In genomic region chr22:39130152-39130704, GRCh38 we compare ENCODE assay signal across 17 cellular contexts. TPM values are rescaled to one million over a fixed set of nuclear protein-coding genes. Genes with fewer than 3 reads are reported as not detected.
DNase-seq lines count a peak whose midpoint lies in the region; FAIRE-seq and TF ChIP-seq lines count a peak whose summit lies in the region.
"Had no signal": no experiment of that assay in that cellular context is flagged by ENCODE, and none has a peak within 500 bp of the region (broad histone marks: within the 10 kb centered on the region; RNA-seq: fewer than 3 reads in every experiment).

No MANE protein-coding gene starts in this region.

- no peaks in the 10 kb centered on the region for H3K9me2 ChIP-seq in SK-N-SH

- no peaks in the 10 kb centered on the region for H3K23me2 ChIP-seq in H1 (ENCODE audit: low read depth, low read length)

- 0 out of 4 replicates have a peak, but pooled peaks cover 0 to 3% of the 10 kb centered on the region in 2 experiments for H3K9me3 ChIP-seq in H1 (ENCODE audit: insufficient read depth in 2 of 2, low read depth in 1 of 2, low read length in 1 of 2)
- no peaks in the 10 kb centered on the region for H3K9me3 ChIP-seq in SK-N-SH
- no peaks in the 10 kb centered on the region for H3K9me3 ChIP-seq in transverse colon
- H3K9me3 ChIP-seq: Caco-2 had no signal

- peak overlapping the region; percentile 40; the same call in 1 of the 2 replicates for H2AK5ac ChIP-seq in H1 (ENCODE audit: low read depth, low read length)

- H2BK120ac ChIP-seq in H1 (replicated peaks; ENCODE audit: low read depth, low read length): no peak overlapping the region

- H3K79me2 ChIP-seq in H1 (ENCODE audit: control insufficient read depth in 1 of 2, insufficient read depth in 2 of 2, low read length in 2 of 2) (no peaks in the 10 kb centered on the region), SK-N-SH (ENCODE audit: insufficient read depth) (no peaks in the 10 kb centered on the region)

- DNase-seq in D341Med (ENCODE audit: low spot score) (peak; percentile 8), H7 (peak; percentile 25), H1 (ENCODE audit: low read depth in 1 of 2, low spot score in 2 of 2) (no peak), posterior vena cava (ENCODE audit: low spot score) (peak; percentile 41), SK-N-SH (no peak), transverse colon (no peak)
- no peak for DNase-seq in activated CD8-positive, alpha-beta memory T cell treated with anti-CD3 and anti-CD28 coated beads, Interleukin-2, amount 50 U/mL, for 4 hours
- DNase-seq: Caco-2, DMS53, NCI-H1048, NCI-H1436 treated with DMSO at 0.1 percent for 48 hours, NCI-H2029 treated with DMSO at 0.1 percent for 48 hours, NCI-H510A treated with DMSO at 0.1 percent for 48 hours, NCI-H82, PC-3 had no signal

- H3K27me3 ChIP-seq in H7 (ENCODE audit: control insufficient read depth, insufficient read depth, low read length): no peaks in the 10 kb centered on the region
- no peaks in the 10 kb centered on the region for H3K27me3 ChIP-seq in H1 (replicated peaks in 1 of 4; ENCODE audit: control insufficient read depth in 3 of 4, extremely low read depth in 1 of 4, insufficient read depth in 3 of 4, low read length in 3 of 4)
- H3K27me3 ChIP-seq in SK-N-SH (ENCODE audit: insufficient read depth): no peaks in the 10 kb centered on the region
- H3K27me3 ChIP-seq in transverse colon: no peaks in the 10 kb centered on the region

- H3K4me3 ChIP-seq in H7 (ENCODE audit: insufficient read depth, low read depth, low read length) (no peak overlapping the region), H1 (ENCODE audit: extremely low read depth in 1 of 4, insufficient read depth in 2 of 4, low read depth in 3 of 4, low read length in 4 of 4) (no peak overlapping the region), SK-N-SH (ENCODE audit: low read depth in 2 of 2, low read length in 1 of 2) (no peak overlapping the region), transverse colon (no peak overlapping the region)
- H3K4me3 ChIP-seq: GM23338 had no signal

- no peak for TF ChIP-seq EP300 in H1 (IDR thresholded peaks at IDR 0.05; ENCODE audit: borderline replicate concordance in 1 of 2, low read depth in 2 of 2, low read length in 2 of 2)
- no peak for TF ChIP-seq EP300 in SK-N-SH (IDR thresholded peaks at IDR 0.05; ENCODE audit: borderline replicate concordance in 1 of 2, low read depth in 1 of 2, low read length in 1 of 2)
- TF ChIP-seq EP300 in transverse colon (IDR thresholded peaks at IDR 0.05; ENCODE audit: low read depth): no peak

- no peak overlapping the region for H4K5ac ChIP-seq in H1 (ENCODE audit: insufficient read length, low read depth, low read length)

- H2BK12ac ChIP-seq in H1 (ENCODE audit: low read depth, low read length): 0 out of 2 replicates have a peak overlapping the region, but pooled peaks have one; percentile 1

- CTCF ChIA-PET in H1 (lab: Charles Lee; ENCODE audit: partially characterized antibody) (interaction anchor here (0.9 to 2.2 kb wide), 6 partner anchors 8 to 40 kb away, joined by 3 to 10 read pairs (median 5); partner anchors contain the start of gene APOBEC3H), SK-N-SH (lab: Yijun Ruan, JAX) (interaction anchor here (1.0 kb wide), 1 partner anchor 9 kb away, joined by 3 read pairs; no protein-coding TSS in a partner anchor)

- no peak overlapping the region for H3K18ac ChIP-seq in H1 (ENCODE audit: extremely low read depth, low read length)

- no peak overlapping the region for H4K91ac ChIP-seq in H1 (replicated peaks; ENCODE audit: insufficient read length, low read length)

- H2BK5ac ChIP-seq in H1 (ENCODE audit: low read depth, low read length): no peak overlapping the region

- no peak for FAIRE-seq in H1 (lab: Jason Lieb, UNC)

- H2BK20ac ChIP-seq in H1 (ENCODE audit: low read length): no peak overlapping the region

- H3K4ac ChIP-seq in H1 (replicated peaks; ENCODE audit: insufficient read length, low read depth, low read length): peak overlapping the region; percentile 96

- no peaks in the 10 kb centered on the region for H3F3A ChIP-seq in SK-N-SH (replicated peaks; ENCODE audit: insufficient read depth)

- no peak overlapping the region for H3K4me2 ChIP-seq in H1 (ENCODE audit: insufficient read depth in 1 of 2, low read depth in 2 of 2, low read length in 2 of 2)
- H3K4me2 ChIP-seq in SK-N-SH: no peak overlapping the region

- H4K20me1 ChIP-seq in H1 (replicated peaks in 1 of 2; ENCODE audit: control insufficient read depth in 1 of 2, insufficient read depth in 2 of 2, low read length in 2 of 2) (no peaks in the 10 kb centered on the region), SK-N-SH (ENCODE audit: insufficient read depth) (no peaks in the 10 kb centered on the region)

- no peak overlapping the region for H3K56ac ChIP-seq in H1 (replicated peaks; ENCODE audit: insufficient read length, low read depth, low read length)

- intact Hi-C loops in posterior vena cava (cut with DNase I) (loop anchor here in 1 of 2 donors (10.0 kb wide), 1 partner anchor 265 kb away; no protein-coding TSS in a partner anchor), transverse colon (cut with DNase I; ENCODE audit: low total_unique reads) (loop anchor here (10.0 kb wide), 1 partner anchor 265 kb away; no protein-coding TSS in a partner anchor)

- H3K9ac ChIP-seq in H1 (replicated peaks in 1 of 4; ENCODE audit: extremely low read depth in 1 of 4, low read depth in 3 of 4, low read length in 3 of 4) (no peak overlapping the region), SK-N-SH (no peak overlapping the region)

- TF ChIP-seq POLR2A in H1 (IDR thresholded peaks at IDR 0.05; ENCODE audit: control extremely low read depth in 1 of 2, low read depth in 2 of 2, low read length in 2 of 2): no peak
- TF ChIP-seq POLR2A in transverse colon (IDR thresholded peaks at IDR 0.05): no peak

- H3K36me3 ChIP-seq in H7 (replicated peaks; ENCODE audit: control insufficient read depth, insufficient read depth, low read length) (no peaks in the 10 kb centered on the region), H1 (ENCODE audit: control insufficient read depth in 2 of 4, insufficient read depth in 4 of 4, low read length in 3 of 4) (no peaks in the 10 kb centered on the region), SK-N-SH (replicated peaks in 1 of 2; ENCODE audit: control insufficient read depth in 1 of 2, insufficient read depth in 2 of 2, low read length in 1 of 2) (no peaks in the 10 kb centered on the region), transverse colon (no peaks in the 10 kb centered on the region)

- TF ChIP-seq CTCF in H1 (IDR thresholded peaks at IDR 0.05; ENCODE audit: control extremely low read depth in 1 of 3, insufficient read depth in 1 of 3, low read depth in 1 of 3, low read length in 3 of 3) (no peak), SK-N-SH (IDR thresholded peaks at IDR 0.05) (no peak), transverse colon (IDR thresholded peaks at IDR 0.05) (no peak)

- in situ Hi-C loops in transverse colon (cut with MboI; ENCODE audit: low pct_ligation_motif_present in 1 of 4, low pct_unique_long_range_greater_than_20kb in 1 of 4, low sequenced_read_pairs in 3 of 4): no loop called here

- H3K4me1 ChIP-seq in H1 (replicated peaks in 1 of 4; ENCODE audit: control insufficient read depth in 3 of 4, insufficient read depth in 4 of 4, low read length in 3 of 4) (peaks cover 4 to 18% (median 7%) of the 10 kb centered on the region in 4 experiments; a peak in 4 of 7 replicates), SK-N-SH (ENCODE audit: control insufficient read depth in 1 of 2, insufficient read depth in 2 of 2, low read depth in 1 of 2, low read length in 1 of 2) (peaks cover 0 to 5% of the 10 kb centered on the region in 2 experiments; a peak in 1 of 4 replicates), transverse colon (peaks cover 9 to 29% (median 20%) of the 10 kb centered on the region in 4 donors)

- H4K8ac ChIP-seq in H1 (ENCODE audit: extremely low read depth, insufficient read depth, low read length): no peak overlapping the region

- H3K23ac ChIP-seq in H1 (ENCODE audit: insufficient read length): no peak overlapping the region

- H3K14ac ChIP-seq in H1 (ENCODE audit: insufficient read length): no peak overlapping the region

- 0 out of 2 replicates have a peak overlapping the region, but pooled peaks have one; percentile 40 for H2BK15ac ChIP-seq in H1 (ENCODE audit: low read length)

- POLR2A ChIA-PET in H1 (lab: Charles Lee; ENCODE audit: partially characterized antibody) (interaction anchor here (0.9 to 7.4 kb wide), 4 partner anchors 12 to 187 kb away, joined by 3 to 67 read pairs (median 6); partner anchors contain the start of gene RPL3), SK-N-SH (lab: Yijun Ruan, JAX) (no interaction called here)

- no peaks in the 10 kb centered on the region for H3K79me1 ChIP-seq in H1 (ENCODE audit: low read depth, low read length)

- WGBS in H1 (ENCODE audit: extremely low coverage in 1 of 2, insufficient coverage in 1 of 2, insufficient read length in 1 of 2, insufficient replicate concordance in 2 of 2, low coverage in 1 of 2, low lambda C conversion rate in 2 of 2, missing lambda C conversion rate in 1 of 2), 2 experiments: 93% methylated on average over 8 of the region's 8 CpGs; no CpG with 5 or more reads in 1 of the 2 experiments
- WGBS in SK-N-SH (ENCODE audit: low lambda C conversion rate): 83% methylated on average over 6 of the region's 8 CpGs
- 87 to 88% methylated on average over 3 to 8 of the region's 8 CpGs for WGBS in transverse colon (ENCODE audit: low coverage in 1 of 2), 2 donors

- no peak overlapping the region for H2AFZ ChIP-seq in H1 (ENCODE audit: low read length)
- H2AFZ ChIP-seq in SK-N-SH (ENCODE audit: low read depth): no peak overlapping the region
- H2AFZ ChIP-seq: GM23338 had no signal

- TF ChIP-seq RAD21 in H1 (IDR thresholded peaks at IDR 0.05 in 1 of 2, conservative IDR thresholded peaks at IDR 0.05 in 1 of 2; ENCODE audit: low read depth in 2 of 2, low read length in 2 of 2) (no peak), SK-N-SH (IDR thresholded peaks at IDR 0.05; ENCODE audit: low read length) (no peak)

- H3K27ac ChIP-seq in H1 (ENCODE audit: low read depth, low read length) (no peak overlapping the region), SK-N-SH (ENCODE audit: low read depth in 2 of 2, low read length in 1 of 2) (no peak overlapping the region), transverse colon (peak overlapping the region in 1 of 4 donors; percentile 64)
- H3K27ac ChIP-seq: RWPE1 had no signal

RNA-seq across cellular contexts. Expression of gene CBX7, which starts 22.3 kb away (rescaled TPM):
- total RNA-seq in H7 (2014; rRNA removed; shearing (Covaris generic)): 4.5 and 5.4 TPM in 2 replicates
- 8.7 TPM in 2 replicates for total RNA-seq in H1 (2021; fragmentation: NEBNext Ultra II Directional; extraction: Animal tissue kit (Norgen Biotek cat#: 25700))
- polyA plus RNA-seq in H1 (2011; rRNA removed) (6.9 and 12.3 TPM in 2 replicates), SK-N-SH (2012; rRNA removed) (2.3 and 2.7 TPM in 2 replicates)
- polyA plus RNA-seq in H1 (2011; cell fraction: cytosol; rRNA removed): 9.2 TPM
- polyA plus RNA-seq in H1 (2011; cell fraction: nucleus; rRNA removed): 15.9 TPM
- polyA plus RNA-seq in H1 (2012, experiment 1 of 2): 5.4 to 9.5 TPM (median 8.5 TPM) in 4 replicates
- 7.8 TPM for polyA plus RNA-seq in H1 (2012, experiment 2 of 2)
- 5.7 TPM for polyA plus RNA-seq in H1 (2013, experiment 1 of 2)
- polyA plus RNA-seq in H1 (2013, experiment 2 of 2): 5.9 TPM
- 5.8 and 8.3 TPM in 2 replicates for polyA minus RNA-seq in H1 (2011; rRNA and poly(A)+ RNA removed)
- 5.1 TPM for polyA minus RNA-seq in H1 (2011; cell fraction: cytosol; rRNA and poly(A)+ RNA removed)
- polyA minus RNA-seq in H1 (2011; cell fraction: nucleus; rRNA and poly(A)+ RNA removed): 7.3 TPM
- total RNA-seq in posterior vena cava (10 to 100 TPM; 50.2 to 55.8 TPM), transverse colon (100 to 1,000 TPM in 1 of 4 donors, 10 to 100 TPM in 3; 15.3 to 129 (median 58.4) TPM)
- 1.4 and 2.3 TPM in 2 replicates for polyA plus RNA-seq in SK-N-SH (2012; cell fraction: cytosol; rRNA removed)
- polyA plus RNA-seq in SK-N-SH (2012; cell fraction: nucleus; rRNA removed): 8.3 and 9.9 TPM in 2 replicates

RNA-seq across cellular contexts. Expression of gene APOBEC3H, which starts 33.2 kb away (rescaled TPM):
- 0.52 TPM in 1 of 2 replicates, not detected in the other for total RNA-seq in H7 (2014; rRNA removed; shearing (Covaris generic))
- total RNA-seq in H1 (2021; fragmentation: NEBNext Ultra II Directional; extraction: Animal tissue kit (Norgen Biotek cat#: 25700)): 0.47 and 0.48 TPM in 2 replicates
- polyA plus RNA-seq in H1 (2011; rRNA removed) (0.52 and 0.56 TPM in 2 replicates), SK-N-SH (2012; rRNA removed) (0.18 and 0.49 TPM in 2 replicates)
- 0.45 TPM for polyA plus RNA-seq in H1 (2011; cell fraction: cytosol; rRNA removed)
- polyA plus RNA-seq in H1 (2011; cell fraction: nucleus; rRNA removed): 0.58 TPM
- polyA plus RNA-seq in H1 (2012, experiment 1 of 2): 0.44 to 1.3 TPM (median 0.92 TPM) in 3 of 4 replicates, not detected in the other
- polyA plus RNA-seq in H1 (2012, experiment 2 of 2): 0.63 TPM
- polyA plus RNA-seq in H1 (2013, experiment 1 of 2): 0.65 TPM
- 0.66 TPM for polyA plus RNA-seq in H1 (2013, experiment 2 of 2)
- 1.4 and 1.8 TPM in 2 replicates for polyA minus RNA-seq in H1 (2011; rRNA and poly(A)+ RNA removed)
- polyA minus RNA-seq in H1 (2011; cell fraction: cytosol; rRNA and poly(A)+ RNA removed): not detected
- polyA minus RNA-seq in H1 (2011; cell fraction: nucleus; rRNA and poly(A)+ RNA removed): not detected
- total RNA-seq in posterior vena cava (under 1 TPM in 1 of 2 donors, not detected in 1; 0.24 TPM), transverse colon (1 to 10 TPM in 1 of 4 donors, under 1 TPM in 1, not detected in 2; 0.41 to 2.1 TPM)
- polyA plus RNA-seq in SK-N-SH (2012; cell fraction: cytosol; rRNA removed): 0.18 and 0.33 TPM in 2 replicates
- polyA plus RNA-seq in SK-N-SH (2012; cell fraction: nucleus; rRNA removed): 0.54 and 0.77 TPM in 2 replicates
- total RNA-seq: Caco-2, GM23338 had no signal
- polyA plus RNA-seq: GM23338 had no signal

RNA-seq across cellular contexts. Expression of gene APOBEC3G, which starts 53.2 kb away (rescaled TPM):
- total RNA-seq in H7 (2014; rRNA removed; shearing (Covaris generic)): 3.0 and 4.2 TPM in 2 replicates
- total RNA-seq in H1 (2021; fragmentation: NEBNext Ultra II Directional; extraction: Animal tissue kit (Norgen Biotek cat#: 25700)): 0.94 and 2.0 TPM in 2 replicates
- 1.7 and 2.5 TPM in 2 replicates for polyA plus RNA-seq in H1 (2011; rRNA removed)
- 2.3 TPM for polyA plus RNA-seq in H1 (2011; cell fraction: cytosol; rRNA removed)
- 2.7 TPM for polyA plus RNA-seq in H1 (2011; cell fraction: nucleus; rRNA removed)
- polyA plus RNA-seq in H1 (2012, experiment 1 of 2): 0.74 to 1.8 TPM (median 1.5 TPM) in 4 replicates
- 1.3 TPM for polyA plus RNA-seq in H1 (2012, experiment 2 of 2)
- 1.2 TPM for polyA plus RNA-seq in H1 (2013, experiment 1 of 2)
- polyA plus RNA-seq in H1 (2013, experiment 2 of 2): 1.1 TPM
- polyA minus RNA-seq in H1 (2011; rRNA and poly(A)+ RNA removed): 2.6 and 2.7 TPM in 2 replicates
- 1.5 TPM for polyA minus RNA-seq in H1 (2011; cell fraction: cytosol; rRNA and poly(A)+ RNA removed)
- 2.7 TPM for polyA minus RNA-seq in H1 (2011; cell fraction: nucleus; rRNA and poly(A)+ RNA removed)
- total RNA-seq in posterior vena cava: 1 to 10 TPM; 7.1 to 7.8 TPM
- 0.11 TPM in 1 of 2 replicates, not detected in the other for polyA plus RNA-seq in SK-N-SH (2012; rRNA removed)
- 0.09 and 0.17 TPM in 2 replicates for polyA plus RNA-seq in SK-N-SH (2012; cell fraction: cytosol; rRNA removed)
- polyA plus RNA-seq in SK-N-SH (2012; cell fraction: nucleus; rRNA removed): 0.08 and 0.10 TPM in 2 replicates
- total RNA-seq in transverse colon: 10 to 100 TPM in 1 of 4 donors, 1 to 10 TPM in 2, not detected in 1; 7.1 to 11.6 (median 9.4) TPM

Comparison
In these comparisons a context has a peak if more than half of its experiments do, and no peak if none do; other contexts are left out.
1. DNase-seq: peak in D341Med (single experiment), H7 (single experiment) and posterior vena cava (single experiment); none in H1 (0 of 2), SK-N-SH (single experiment), transverse colon (single experiment) and activated CD8-positive, alpha-beta memory T cell treated with anti-CD3 and anti-CD28 coated beads, Interleukin-2, amount 50 U/mL, for 4 hours (single experiment).